In genomic region chr7:116953727-116954442, GRCh38 we compare ENCODE assay signal across 1 cellular context.
TF ChIP-seq lines count a peak whose summit lies in the region.

No MANE protein-coding gene starts in this region.

TF ChIP-seq in K562, 482 proteins besides CTCF, POLR2A, EP300 and RAD21 (continued from another document and continues in another):
- TF ChIP-seq NR2C1 (IDR thresholded peaks at IDR 0.05) (no peak), NR2C1 (tag; IDR thresholded peaks at IDR 0.05) (0 out of 2 replicates have a peak, but pooled peaks have one; percentile 40), SRSF7 (optimal IDR thresholded peaks at IDR 0.05; ENCODE audit: low read depth, low read length) (no peak), KLF6 (CRISPR knock-in tag; IDR thresholded peaks at IDR 0.05; ENCODE audit: borderline replicate concordance) (peak; percentile 54; the same call in 1 of the 2 replicates), PBX2 (CRISPR knock-in tag; IDR thresholded peaks at IDR 0.05; ENCODE audit: low read depth) (no peak), PBX2 (tag; conservative IDR thresholded peaks at IDR 0.05; ENCODE audit: low read depth) (no peak), ZNF76 (CRISPR knock-in tag; IDR thresholded peaks at IDR 0.05; ENCODE audit: borderline replicate concordance) (0 out of 2 replicates have a peak, but pooled peaks have one; percentile 18), MTA2 (IDR thresholded peaks at IDR 0.05; ENCODE audit: low read depth) (no peak), YBX1 (IDR thresholded peaks at IDR 0.05) (no peak), NCOA1 (IDR thresholded peaks at IDR 0.05; ENCODE audit: low read depth) (no peak), ZFX (CRISPR knock-in tag; IDR thresholded peaks at IDR 0.05) (peak; percentile 71), KLF10 (CRISPR knock-in tag; IDR thresholded peaks at IDR 0.05) (no peak), SUPT5H (IDR thresholded peaks at IDR 0.05) (peak; percentile 63), E2F1 (CRISPR knock-in tag; IDR thresholded peaks at IDR 0.05) (no peak), DDX20 (tag; IDR thresholded peaks at IDR 0.05; ENCODE audit: low read depth) (no peak), NFE2 (IDR thresholded peaks at IDR 0.05; ENCODE audit: low read depth) (peak; percentile 20; the same call in 1 of the 2 replicates), ESRRA (IDR thresholded peaks at IDR 0.05; ENCODE audit: borderline replicate concordance, low read depth) (peak; percentile 57; the same call in 1 of the 2 replicates), SAFB (IDR thresholded peaks at IDR 0.05; ENCODE audit: borderline replicate concordance, low read depth, low read length) (0 out of 2 replicates have a peak, but pooled peaks have one; percentile 35), ZNF324 (CRISPR knock-in tag; IDR thresholded peaks at IDR 0.05) (no peak), CREB1 (IDR thresholded peaks at IDR 0.05) (peak; percentile 88), CREB1 (CRISPR knock-in tag; IDR thresholded peaks at IDR 0.05) (peak; percentile 93), EWSR1 (IDR thresholded peaks at IDR 0.05; ENCODE audit: borderline replicate concordance, low read depth, partially characterized antibody) (no peak), ASH1L (IDR thresholded peaks at IDR 0.05; ENCODE audit: borderline replicate concordance, low read depth, partially characterized antibody) (no peak), ZNF79 (CRISPR knock-in tag; IDR thresholded peaks at IDR 0.05; ENCODE audit: low read depth) (no peak), SRSF3 (IDR thresholded peaks at IDR 0.05; ENCODE audit: insufficient read depth, low read length) (0 out of 2 replicates have a peak, but pooled peaks have one; percentile 89), ATF7 (IDR thresholded peaks at IDR 0.05) (peak; percentile 90), ZBTB49 (CRISPR knock-in tag; IDR thresholded peaks at IDR 0.05; ENCODE audit: borderline replicate concordance) (no peak), HNRNPLL (IDR thresholded peaks at IDR 0.05; ENCODE audit: low read depth, low read length, poor library complexity, severe bottlenecking) (no peak), FOXP1 (CRISPR knock-in tag; IDR thresholded peaks at IDR 0.05) (no peak), CBX2 (IDR thresholded peaks at IDR 0.05; ENCODE audit: insufficient read depth, low read length, poor library complexity, severe bottlenecking) (no peak), KDM4B (IDR thresholded peaks at IDR 0.05; ENCODE audit: borderline replicate concordance in 2 of 2, low read depth in 1 of 2) (no peak), CREB3L1 (IDR thresholded peaks at IDR 0.05; ENCODE audit: borderline replicate concordance, low read depth) (peak; percentile 98)
- TF ChIP-seq, protein P1, sequence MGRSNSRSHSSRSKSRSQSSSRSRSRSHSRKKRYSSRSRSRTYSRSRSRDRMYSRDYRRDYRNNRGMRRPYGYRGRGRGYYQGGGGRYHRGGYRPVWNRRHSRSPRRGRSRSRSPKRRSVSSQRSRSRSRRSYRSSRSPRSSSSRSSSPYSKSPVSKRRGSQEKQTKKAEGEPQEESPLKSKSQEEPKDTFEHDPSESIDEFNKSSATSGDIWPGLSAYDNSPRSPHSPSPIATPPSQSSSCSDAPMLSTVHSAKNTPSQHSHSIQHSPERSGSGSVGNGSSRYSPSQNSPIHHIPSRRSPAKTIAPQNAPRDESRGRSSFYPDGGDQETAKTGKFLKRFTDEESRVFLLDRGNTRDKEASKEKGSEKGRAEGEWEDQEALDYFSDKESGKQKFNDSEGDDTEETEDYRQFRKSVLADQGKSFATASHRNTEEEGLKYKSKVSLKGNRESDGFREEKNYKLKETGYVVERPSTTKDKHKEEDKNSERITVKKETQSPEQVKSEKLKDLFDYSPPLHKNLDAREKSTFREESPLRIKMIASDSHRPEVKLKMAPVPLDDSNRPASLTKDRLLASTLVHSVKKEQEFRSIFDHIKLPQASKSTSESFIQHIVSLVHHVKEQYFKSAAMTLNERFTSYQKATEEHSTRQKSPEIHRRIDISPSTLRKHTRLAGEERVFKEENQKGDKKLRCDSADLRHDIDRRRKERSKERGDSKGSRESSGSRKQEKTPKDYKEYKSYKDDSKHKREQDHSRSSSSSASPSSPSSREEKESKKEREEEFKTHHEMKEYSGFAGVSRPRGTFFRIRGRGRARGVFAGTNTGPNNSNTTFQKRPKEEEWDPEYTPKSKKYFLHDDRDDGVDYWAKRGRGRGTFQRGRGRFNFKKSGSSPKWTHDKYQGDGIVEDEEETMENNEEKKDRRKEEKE (IDR thresholded peaks at IDR 0.05; ENCODE audit: borderline replicate concordance in 1 of 2, control insufficient read depth in 1 of 2, low read depth in 2 of 2, low read length in 1 of 2) = no peak
- TF ChIP-seq, protein P2, sequence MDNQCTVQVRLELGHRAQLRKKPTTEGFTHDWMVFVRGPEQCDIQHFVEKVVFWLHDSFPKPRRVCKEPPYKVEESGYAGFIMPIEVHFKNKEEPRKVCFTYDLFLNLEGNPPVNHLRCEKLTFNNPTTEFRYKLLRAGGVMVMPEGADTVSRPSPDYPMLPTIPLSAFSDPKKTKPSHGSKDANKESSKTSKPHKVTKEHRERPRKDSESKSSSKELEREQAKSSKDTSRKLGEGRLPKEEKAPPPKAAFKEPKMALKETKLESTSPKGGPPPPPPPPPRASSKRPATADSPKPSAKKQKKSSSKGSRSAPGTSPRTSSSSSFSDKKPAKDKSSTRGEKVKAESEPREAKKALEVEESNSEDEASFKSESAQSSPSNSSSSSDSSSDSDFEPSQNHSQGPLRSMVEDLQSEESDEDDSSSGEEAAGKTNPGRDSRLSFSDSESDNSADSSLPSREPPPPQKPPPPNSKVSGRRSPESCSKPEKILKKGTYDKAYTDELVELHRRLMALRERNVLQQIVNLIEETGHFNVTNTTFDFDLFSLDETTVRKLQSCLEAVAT (IDR thresholded peaks at IDR 0.05) = peak; percentile 55 to 100; a peak in 2 of 4 replicates
- TF ChIP-seq, protein P3, sequence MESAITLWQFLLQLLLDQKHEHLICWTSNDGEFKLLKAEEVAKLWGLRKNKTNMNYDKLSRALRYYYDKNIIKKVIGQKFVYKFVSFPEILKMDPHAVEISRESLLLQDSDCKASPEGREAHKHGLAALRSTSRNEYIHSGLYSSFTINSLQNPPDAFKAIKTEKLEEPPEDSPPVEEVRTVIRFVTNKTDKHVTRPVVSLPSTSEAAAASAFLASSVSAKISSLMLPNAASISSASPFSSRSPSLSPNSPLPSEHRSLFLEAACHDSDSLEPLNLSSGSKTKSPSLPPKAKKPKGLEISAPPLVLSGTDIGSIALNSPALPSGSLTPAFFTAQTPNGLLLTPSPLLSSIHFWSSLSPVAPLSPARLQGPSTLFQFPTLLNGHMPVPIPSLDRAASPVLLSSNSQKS (CRISPR knock-in tag; IDR thresholded peaks at IDR 0.05) = no peak
- TF ChIP-seq, protein P4, sequence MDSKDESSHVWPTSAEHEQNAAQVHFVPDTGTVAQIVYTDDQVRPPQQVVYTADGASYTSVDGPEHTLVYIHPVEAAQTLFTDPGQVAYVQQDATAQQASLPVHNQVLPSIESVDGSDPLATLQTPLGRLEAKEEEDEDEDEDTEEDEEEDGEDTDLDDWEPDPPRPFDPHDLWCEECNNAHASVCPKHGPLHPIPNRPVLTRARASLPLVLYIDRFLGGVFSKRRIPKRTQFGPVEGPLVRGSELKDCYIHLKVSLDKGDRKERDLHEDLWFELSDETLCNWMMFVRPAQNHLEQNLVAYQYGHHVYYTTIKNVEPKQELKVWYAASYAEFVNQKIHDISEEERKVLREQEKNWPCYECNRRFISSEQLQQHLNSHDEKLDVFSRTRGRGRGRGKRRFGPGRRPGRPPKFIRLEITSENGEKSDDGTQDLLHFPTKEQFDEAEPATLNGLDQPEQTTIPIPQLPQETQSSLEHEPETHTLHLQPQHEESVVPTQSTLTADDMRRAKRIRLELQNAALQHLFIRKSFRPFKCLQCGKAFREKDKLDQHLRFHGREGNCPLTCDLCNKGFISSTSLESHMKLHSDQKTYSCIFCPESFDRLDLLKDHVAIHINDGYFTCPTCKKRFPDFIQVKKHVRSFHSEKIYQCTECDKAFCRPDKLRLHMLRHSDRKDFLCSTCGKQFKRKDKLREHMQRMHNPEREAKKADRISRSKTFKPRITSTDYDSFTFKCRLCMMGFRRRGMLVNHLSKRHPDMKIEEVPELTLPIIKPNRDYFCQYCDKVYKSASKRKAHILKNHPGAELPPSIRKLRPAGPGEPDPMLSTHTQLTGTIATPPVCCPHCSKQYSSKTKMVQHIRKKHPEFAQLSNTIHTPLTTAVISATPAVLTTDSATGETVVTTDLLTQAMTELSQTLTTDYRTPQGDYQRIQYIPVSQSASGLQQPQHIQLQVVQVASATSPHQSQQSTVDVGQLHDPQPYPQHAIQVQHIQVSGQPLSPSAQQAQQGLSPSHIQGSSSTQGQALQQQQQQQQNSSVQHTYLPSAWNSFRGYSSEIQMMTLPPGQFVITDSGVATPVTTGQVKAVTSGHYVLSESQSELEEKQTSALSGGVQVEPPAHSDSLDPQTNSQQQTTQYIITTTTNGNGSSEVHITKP (IDR thresholded peaks at IDR 0.05; ENCODE audit: partially characterized antibody) = peak; percentile 49
- TF ChIP-seq, protein P5, sequence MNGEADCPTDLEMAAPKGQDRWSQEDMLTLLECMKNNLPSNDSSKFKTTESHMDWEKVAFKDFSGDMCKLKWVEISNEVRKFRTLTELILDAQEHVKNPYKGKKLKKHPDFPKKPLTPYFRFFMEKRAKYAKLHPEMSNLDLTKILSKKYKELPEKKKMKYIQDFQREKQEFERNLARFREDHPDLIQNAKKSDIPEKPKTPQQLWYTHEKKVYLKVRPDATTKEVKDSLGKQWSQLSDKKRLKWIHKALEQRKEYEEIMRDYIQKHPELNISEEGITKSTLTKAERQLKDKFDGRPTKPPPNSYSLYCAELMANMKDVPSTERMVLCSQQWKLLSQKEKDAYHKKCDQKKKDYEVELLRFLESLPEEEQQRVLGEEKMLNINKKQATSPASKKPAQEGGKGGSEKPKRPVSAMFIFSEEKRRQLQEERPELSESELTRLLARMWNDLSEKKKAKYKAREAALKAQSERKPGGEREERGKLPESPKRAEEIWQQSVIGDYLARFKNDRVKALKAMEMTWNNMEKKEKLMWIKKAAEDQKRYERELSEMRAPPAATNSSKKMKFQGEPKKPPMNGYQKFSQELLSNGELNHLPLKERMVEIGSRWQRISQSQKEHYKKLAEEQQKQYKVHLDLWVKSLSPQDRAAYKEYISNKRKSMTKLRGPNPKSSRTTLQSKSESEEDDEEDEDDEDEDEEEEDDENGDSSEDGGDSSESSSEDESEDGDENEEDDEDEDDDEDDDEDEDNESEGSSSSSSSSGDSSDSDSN (IDR thresholded peaks at IDR 0.05; ENCODE audit: borderline replicate concordance in 1 of 2, low read depth in 2 of 2, low read length in 2 of 2) = peak; percentile 50 to 77
- TF ChIP-seq, protein P6, sequence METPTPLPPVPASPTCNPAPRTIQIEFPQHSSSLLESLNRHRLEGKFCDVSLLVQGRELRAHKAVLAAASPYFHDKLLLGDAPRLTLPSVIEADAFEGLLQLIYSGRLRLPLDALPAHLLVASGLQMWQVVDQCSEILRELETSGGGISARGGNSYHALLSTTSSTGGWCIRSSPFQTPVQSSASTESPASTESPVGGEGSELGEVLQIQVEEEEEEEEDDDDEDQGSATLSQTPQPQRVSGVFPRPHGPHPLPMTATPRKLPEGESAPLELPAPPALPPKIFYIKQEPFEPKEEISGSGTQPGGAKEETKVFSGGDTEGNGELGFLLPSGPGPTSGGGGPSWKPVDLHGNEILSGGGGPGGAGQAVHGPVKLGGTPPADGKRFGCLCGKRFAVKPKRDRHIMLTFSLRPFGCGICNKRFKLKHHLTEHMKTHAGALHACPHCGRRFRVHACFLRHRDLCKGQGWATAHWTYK (CRISPR knock-in tag; IDR thresholded peaks at IDR 0.05) = peak; percentile 64; the same call in 1 of the 2 replicates
